ENCODE assay signal across 22 cellular contexts in the genomic region with DNA sequence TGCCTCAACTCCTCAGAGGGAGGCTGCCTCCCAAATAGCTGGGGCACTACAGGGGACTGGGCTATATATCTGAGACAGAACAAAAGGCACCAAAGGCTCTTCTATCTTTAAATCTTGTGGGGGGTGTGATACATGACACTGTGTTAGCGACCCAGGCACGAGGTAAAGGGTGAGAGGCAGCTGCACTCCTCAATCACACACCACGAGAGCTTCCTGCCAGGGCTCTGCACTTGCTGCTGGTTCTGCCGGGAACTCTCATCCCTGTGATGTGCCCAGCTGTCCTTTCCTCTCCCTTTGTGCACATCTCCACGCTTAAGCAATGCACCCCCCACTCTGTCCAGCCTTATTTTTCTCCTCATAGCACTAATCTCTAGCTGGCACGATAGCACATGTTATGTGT.
"Had no signal": no experiment of that assay in that cellular context is flagged by ENCODE, and none has a peak within 500 bp of the region (broad histone marks: within the 10 kb centered on the region; RNA-seq: fewer than 3 reads in every experiment).

No MANE protein-coding gene starts in this region.

- H3K27ac ChIP-seq: epithelial cell of prostate, gastroesophageal sphincter, sigmoid colon, thoracic aorta had no signal

- H3K9me3 Mint-ChIP-seq: activated T-cell treated with anti-CD3 and anti-CD28 coated beads, Interleukin-2, amount 50 U/mL, for 4 hours; mesothelial cell of epicardium; neural crest cell; WTC11 had no signal

- H3K4me1 Mint-ChIP-seq: neural crest cell, WTC11 had no signal

- H3K4me3 Mint-ChIP-seq: activated T-cell treated with anti-CD3 and anti-CD28 coated beads, Interleukin-2, amount 50 U/mL, for 4 hours; mesothelial cell of epicardium; neural crest cell; WTC11 had no signal

- H3K27me3 ChIP-seq: gastroesophageal sphincter, sigmoid colon, upper lobe of left lung had no signal

- DNase-seq: activated CD8-positive, alpha-beta memory T cell treated with anti-CD3 and anti-CD28 coated beads, Interleukin-2, amount 50 U/mL, for 48 hours; activated naive CD4-positive, alpha-beta T cell treated with Interleukin-2 at 50 U/mL for 16 hours; activated T-cell treated with anti-CD3 and anti-CD28 coated beads, Interleukin-2, amount 50 U/mL, for 4 hours; amygdala; cortex of kidney; head of caudate nucleus; hypothalamus; left ventricle myocardium superior; mammary epithelial cell; occipital lobe; sigmoid colon; stimulated activated CD4-positive, alpha-beta T cell treated with anti-CD3 and anti-CD28 coated beads, Interleukin-2, amount 100 ng/mL, for 48 hours; stimulated activated CD8-positive, alpha-beta memory T cell treated with anti-CD3 and anti-CD28 coated beads, Interleukin-4, amount 100 ng/mL, for 48 hours; stimulated activated naive CD4-positive, alpha-beta T cell; T-helper 1 cell; upper lobe of left lung had no signal

- H3K9me3 ChIP-seq: gastroesophageal sphincter, sigmoid colon, thoracic aorta, upper lobe of left lung had no signal

- H3K27ac Mint-ChIP-seq: mesothelial cell of epicardium, WTC11 had no signal

- H3K4me3 ChIP-seq: gastroesophageal sphincter, sigmoid colon, thoracic aorta, upper lobe of left lung had no signal

- H3K4me1 ChIP-seq: gastroesophageal sphincter, sigmoid colon had no signal
